20 cellular contexts compared by ENCODE assay signal in genomic region chr9:114743446-114743845, GRCh38.
"Had no signal": no experiment of that assay in that cellular context is flagged by ENCODE, and none has a peak within 500 bp of the region (broad histone marks: within the 10 kb centered on the region; RNA-seq: fewer than 3 reads in every experiment).

No MANE protein-coding gene starts in this region.

- H3K27ac ChIP-seq: dorsolateral prefrontal cortex, gastrocnemius medialis, left ventricle myocardium inferior, lower lobe of right lung, neural progenitor cell, ovary, suprapubic skin, thyroid gland, upper lobe of right lung, vagina had no signal

- H3K4me3 ChIP-seq: dorsolateral prefrontal cortex, gastrocnemius medialis, left ventricle myocardium inferior, lower lobe of right lung, neural progenitor cell, ovary, suprapubic skin, thyroid gland, upper lobe of right lung, vagina had no signal

- DNase-seq: cortex of kidney; dorsolateral prefrontal cortex; effector CD8-positive, alpha-beta T cell; gastrocnemius medialis; glutamatergic neuron; immature natural killer cell; left cardiac atrium; left ventricle myocardium inferior; lower lobe of right lung; nucleus accumbens; ovary; right cardiac atrium; stimulated activated CD4-positive, alpha-beta T cell treated with anti-CD3 and anti-CD28 coated beads, Interleukin-4, amount 100 ng/mL, for 1 hour; stimulated activated CD8-positive, alpha-beta memory T cell treated with anti-CD3 and anti-CD28 coated beads, Interleukin-4, amount 100 ng/mL, for 48 hours; stimulated activated naive CD8-positive, alpha-beta T cell treated with anti-CD3 and anti-CD28 coated beads, Interleukin-15, Interleukin-2, amounts not matched to agents 100 U/mL and 50 U/mL, for 24 hours; thyroid gland; upper lobe of right lung had no signal

- H3K4me1 ChIP-seq: gastrocnemius medialis, left ventricle myocardium inferior, thyroid gland, upper lobe of right lung had no signal

- H3K9me3 ChIP-seq: gastrocnemius medialis, left ventricle myocardium inferior, lower lobe of right lung, ovary, suprapubic skin, thyroid gland, upper lobe of right lung, vagina had no signal

- H3K27me3 ChIP-seq: dorsolateral prefrontal cortex, gastrocnemius medialis, neural progenitor cell, ovary, suprapubic skin, thyroid gland, upper lobe of right lung, vagina had no signal

- H3K36me3 ChIP-seq: gastrocnemius medialis, left ventricle myocardium inferior, lower lobe of right lung, neural progenitor cell, ovary, suprapubic skin, thyroid gland, upper lobe of right lung, vagina had no signal
